In genomic region chr16:10121496-10121895, GRCh38 we compare ENCODE assay signal across 15 cellular contexts.
DNase-seq lines count a peak whose midpoint lies in the region; ATAC-seq and TF ChIP-seq lines count a peak whose summit lies in the region.
"Had no signal": no experiment of that assay in that cellular context is flagged by ENCODE, and none has a peak within 500 bp of the region (broad histone marks: within the 10 kb centered on the region; RNA-seq: fewer than 3 reads in every experiment).

No MANE protein-coding gene starts in this region.

- POLR2A ChIA-PET in CD8-positive, alpha-beta T cell (lab: Charles Lee): no interaction called here

- CTCF ChIA-PET in CD8-positive, alpha-beta T cell (lab: Charles Lee): no interaction called here

- peak overlapping the region; percentile 55 for H3K27ac ChIP-seq in stomach smooth muscle (ENCODE audit: low read length)
- no peak overlapping the region for H3K27ac ChIP-seq in CD8-positive, alpha-beta T cell (ENCODE audit: low read depth, low read length)
- H3K27ac ChIP-seq: right lobe of liver had no signal

- no peaks in the 10 kb centered on the region for H3K9me3 Mint-ChIP-seq in CD8-positive, alpha-beta T cell
- H3K9me3 Mint-ChIP-seq: activated T-helper 2 cell treated with anti-CD3 and anti-CD28 coated beads, Interferon-gamma antibody, Interleukin-2, Interleukin-4, amounts not matched to agents 10 μg/mL and 5 μg/mL and 100 μg/mL, durations not matched to agents 14 hours and 24 hours and 36 hours had no signal

- H3K27me3 Mint-ChIP-seq in CD8-positive, alpha-beta T cell (ENCODE audit: low read depth): peaks cover 8% of the 10 kb centered on the region

- H3K36me3 ChIP-seq in adipocyte (ENCODE audit: control insufficient read depth, insufficient read depth, low read length, severe bottlenecking) (no peaks in the 10 kb centered on the region), stomach smooth muscle (ENCODE audit: control insufficient read depth in 2 of 2, insufficient read depth in 2 of 2, low read length in 2 of 2) (no peaks in the 10 kb centered on the region)
- H3K36me3 ChIP-seq in CD8-positive, alpha-beta T cell (ENCODE audit: insufficient read depth, low read length): no peaks in the 10 kb centered on the region
- H3K36me3 ChIP-seq: right lobe of liver had no signal

- peaks cover 27% of the 10 kb centered on the region for H3K4me1 ChIP-seq in adipocyte (ENCODE audit: control insufficient read depth, insufficient read depth, low read length)
- H3K4me1 ChIP-seq in stomach smooth muscle (ENCODE audit: control insufficient read depth, insufficient read depth, low read length): peaks cover 34% of the 10 kb centered on the region
- no peaks in the 10 kb centered on the region for H3K4me1 ChIP-seq in CD8-positive, alpha-beta T cell (ENCODE audit: insufficient read depth, low read length)
- H3K4me1 ChIP-seq: right lobe of liver had no signal

- no peaks in the 10 kb centered on the region for H3K4me1 Mint-ChIP-seq in CD8-positive, alpha-beta T cell (ENCODE audit: low read depth)
- H3K4me1 Mint-ChIP-seq: CD4-positive, alpha-beta memory T cell had no signal

- no peak for TF ChIP-seq CTCF in fibroblast of villous mesenchyme (IDR thresholded peaks at IDR 0.05; ENCODE audit: insufficient read depth, low read depth, low read length)
- no peak for TF ChIP-seq CTCF in CD8-positive, alpha-beta T cell (IDR thresholded peaks at IDR 0.05)

- H3K4me3 ChIP-seq in adipocyte (ENCODE audit: low read length) (no peak overlapping the region), fibroblast of villous mesenchyme (ENCODE audit: low read depth, low read length) (no peak overlapping the region), stomach smooth muscle (ENCODE audit: low read length in 2 of 2) (no peak overlapping the region)
- no peak overlapping the region for H3K4me3 ChIP-seq in CD8-positive, alpha-beta T cell (ENCODE audit: low read depth, low read length)
- H3K4me3 ChIP-seq: right lobe of liver had no signal

- DNase-seq in GM04504 (ENCODE audit: low read depth) (peak; percentile 50), adipocyte (ENCODE audit: low read depth) (peak; percentile 72), fibroblast of villous mesenchyme (ENCODE audit: low read depth) (peak; percentile 64), activated gamma-delta T cell treated with Interleukin-2 at 50 U/mL for 16 hours (no peak)
- DNase-seq in activated CD4-positive, alpha-beta T cell treated with anti-CD3 and anti-CD28 coated beads, Interleukin-2, amount 50 U/mL, for 48 hours: no peak
- DNase-seq in CD8-positive, alpha-beta T cell: no peak
- DNase-seq: activated CD4-positive, alpha-beta T cell treated with anti-CD3 and anti-CD28 coated beads, Interleukin-2, amount 50 U/mL, for 1 hour; CD4-positive, alpha-beta memory T cell; NCI-H2107; right lobe of liver; T-helper 1 cell had no signal

- no peaks in the 10 kb centered on the region for H3K27me3 ChIP-seq in adipocyte (replicated peaks; ENCODE audit: control insufficient read depth, insufficient read depth, low read length)
- no peaks in the 10 kb centered on the region for H3K27me3 ChIP-seq in stomach smooth muscle (ENCODE audit: control insufficient read depth in 1 of 2, insufficient read depth in 2 of 2, low read length in 2 of 2)
- no peaks in the 10 kb centered on the region for H3K27me3 ChIP-seq in CD8-positive, alpha-beta T cell (ENCODE audit: insufficient read depth, low read length)
- H3K27me3 ChIP-seq: right lobe of liver had no signal

- intact Hi-C loops in CD8-positive, alpha-beta T cell (cut with DNase I, micrococcal nuclease): no loop called here

- H3K36me3 Mint-ChIP-seq in CD8-positive, alpha-beta T cell: no peaks in the 10 kb centered on the region
- H3K36me3 Mint-ChIP-seq: CD4-positive, alpha-beta memory T cell had no signal

- H3K27ac Mint-ChIP-seq in CD8-positive, alpha-beta T cell: no peak overlapping the region
- H3K27ac Mint-ChIP-seq: activated T-helper 2 cell treated with anti-CD3 and anti-CD28 coated beads, Interferon-gamma antibody, Interleukin-2, Interleukin-4, amounts not matched to agents 10 μg/mL and 5 μg/mL and 100 μg/mL, durations not matched to agents 14 hours and 24 hours and 36 hours; CD4-positive, alpha-beta memory T cell had no signal

- H3K9me3 ChIP-seq in adipocyte (ENCODE audit: control insufficient read depth, low read length) (no peaks in the 10 kb centered on the region), stomach smooth muscle (ENCODE audit: control insufficient read depth in 2 of 2, low read length in 2 of 2) (no peaks in the 10 kb centered on the region)
- no peaks in the 10 kb centered on the region for H3K9me3 ChIP-seq in CD8-positive, alpha-beta T cell (ENCODE audit: low read length)
- H3K9me3 ChIP-seq: right lobe of liver had no signal

- no peak overlapping the region for H3K4me3 Mint-ChIP-seq in CD8-positive, alpha-beta T cell
- H3K4me3 Mint-ChIP-seq: CD4-positive, alpha-beta memory T cell had no signal

- ATAC-seq in GM19035 (IDR thresholded peaks at IDR 0.05; ENCODE audit: unreplicated experiment): no peak
- no peak for ATAC-seq in CD8-positive, alpha-beta T cell
- ATAC-seq: esophagus mucosa had no signal

- H3K9ac ChIP-seq in adipocyte (ENCODE audit: low read length) (no peak overlapping the region), stomach smooth muscle (ENCODE audit: low read length in 2 of 2) (peak overlapping the region in 1 of 2 donors; percentile 39)

Comparison
In these comparisons a context has a peak if more than half of its experiments do, and no peak if none do; other contexts are left out.
1. DNase-seq: peak in GM04504 (single experiment), adipocyte (single experiment) and fibroblast of villous mesenchyme (single experiment); none in activated CD4-positive, alpha-beta T cell treated with anti-CD3 and anti-CD28 coated beads, Interleukin-2, amount 50 U/mL, for 48 hours (0 of 2), CD8-positive, alpha-beta T cell (0 of 7) and activated gamma-delta T cell treated with Interleukin-2 at 50 U/mL for 16 hours (single experiment).